ENCODE assay signal across 1 cellular context in genomic region chr1:209827384-209828261, GRCh38.
TF ChIP-seq lines count a peak whose summit lies in the region.

Gene UTP25 (plus strand): TSS chr1:209827972. CDS start chr1:209828064, 92 bp downstream.

TF ChIP-seq in HepG2, 621 proteins besides CTCF, POLR2A, EP300 and RAD21 (continued from another document and continues in another):
- peak; percentile 55; the same call in 1 of the 2 replicates for TF ChIP-seq FOXP4 (CRISPR knock-in tag; IDR thresholded peaks at IDR 0.05)
- TF ChIP-seq POGK (CRISPR knock-in tag; conservative IDR thresholded peaks at IDR 0.05) = peak; percentile 63; the same call in 1 of the 2 replicates
- TF ChIP-seq TOPORS (CRISPR knock-in tag; IDR thresholded peaks at IDR 0.05) = no peak
- peak; percentile 79; the same call in 1 of the 2 replicates for TF ChIP-seq MIER3 (CRISPR knock-in tag; IDR thresholded peaks at IDR 0.05; ENCODE audit: borderline replicate concordance)
- TF ChIP-seq ISX (CRISPR knock-in tag; conservative IDR thresholded peaks at IDR 0.05) = no peak
- TF ChIP-seq ZNF446 (CRISPR knock-in tag; IDR thresholded peaks at IDR 0.05) = no peak
- no peak for TF ChIP-seq ZC3H4 (CRISPR knock-in tag; IDR thresholded peaks at IDR 0.05; ENCODE audit: borderline replicate concordance)
- TF ChIP-seq DZIP1 (CRISPR knock-in tag; IDR thresholded peaks at IDR 0.05) = no peak
- peak; percentile 97 for TF ChIP-seq HBP1 (CRISPR knock-in tag; IDR thresholded peaks at IDR 0.05; ENCODE audit: low read depth)
- no peak for TF ChIP-seq ZNF724P (CRISPR knock-in tag; IDR thresholded peaks at IDR 0.05; ENCODE audit: borderline replicate concordance)
- no peak for TF ChIP-seq ELK4 (CRISPR knock-in tag; IDR thresholded peaks at IDR 0.05; ENCODE audit: borderline replicate concordance)
- no peak for TF ChIP-seq HNF1A (IDR thresholded peaks at IDR 0.05; ENCODE audit: low read depth)
- peak; percentile 72; the same call in 1 of the 2 replicates for TF ChIP-seq HNF1A (CRISPR knock-in tag; IDR thresholded peaks at IDR 0.05; ENCODE audit: borderline replicate concordance)
- peak; percentile 54 for TF ChIP-seq NCOA2 (CRISPR knock-in tag; IDR thresholded peaks at IDR 0.05)
- no peak for TF ChIP-seq THYN1 (CRISPR knock-in tag; IDR thresholded peaks at IDR 0.05; ENCODE audit: borderline replicate concordance, low read depth)
- 0 out of 2 replicates have a peak, but pooled peaks have one; percentile 71 for TF ChIP-seq ZNF343 (CRISPR knock-in tag; IDR thresholded peaks at IDR 0.05)
- TF ChIP-seq TBL1XR1 (IDR thresholded peaks at IDR 0.05; ENCODE audit: borderline replicate concordance, low read length, partially characterized antibody) = no peak
- TF ChIP-seq ZBTB42 (CRISPR knock-in tag; IDR thresholded peaks at IDR 0.05) = 0 out of 2 replicates have a peak, but pooled peaks have one; percentile 74
- TF ChIP-seq ZNF451 (CRISPR knock-in tag; IDR thresholded peaks at IDR 0.05) = 0 out of 2 replicates have a peak, but pooled peaks have one; percentile 13
- peak; percentile 37; the same call in 1 of the 2 replicates for TF ChIP-seq ZNF652 (CRISPR knock-in tag; IDR thresholded peaks at IDR 0.05; ENCODE audit: borderline replicate concordance, low read depth)
- no peak for TF ChIP-seq MLLT10 (CRISPR knock-in tag; IDR thresholded peaks at IDR 0.05)
- TF ChIP-seq ARID3A (IDR thresholded peaks at IDR 0.05; ENCODE audit: low read depth, low read length) = no peak
- 0 out of 2 replicates have a peak, but pooled peaks have one; percentile 26 for TF ChIP-seq ZNF552 (CRISPR knock-in tag; IDR thresholded peaks at IDR 0.05; ENCODE audit: borderline replicate concordance)
- no peak for TF ChIP-seq AGO2 (optimal IDR thresholded peaks at IDR 0.05; ENCODE audit: low read depth, low read length)
- TF ChIP-seq HNF4A (CRISPR knock-in tag; IDR thresholded peaks at IDR 0.05) = no peak
- no peak for TF ChIP-seq ZNF143 (CRISPR knock-in tag; IDR thresholded peaks at IDR 0.05)
- TF ChIP-seq ZNF788 (CRISPR knock-in tag; IDR thresholded peaks at IDR 0.05; ENCODE audit: borderline replicate concordance) = peak; percentile 92; the same call in 1 of the 2 replicates
- TF ChIP-seq USF2 (IDR thresholded peaks at IDR 0.05; ENCODE audit: low read depth, low read length) = peak; percentile 50; the same call in 1 of the 2 replicates
- peak; percentile 80; the same call in 1 of the 2 replicates for TF ChIP-seq USF2 (CRISPR knock-in tag; IDR thresholded peaks at IDR 0.05; ENCODE audit: borderline replicate concordance)
- TF ChIP-seq DBP (CRISPR knock-in tag; IDR thresholded peaks at IDR 0.05; ENCODE audit: not compliant biosample characterization) = no peak
- peak; percentile 70 for TF ChIP-seq GATAD2A (CRISPR knock-in tag; IDR thresholded peaks at IDR 0.05)
- TF ChIP-seq AFF4 (CRISPR knock-in tag; IDR thresholded peaks at IDR 0.05) = no peak
- no peak for TF ChIP-seq NAIF1 (CRISPR knock-in tag; IDR thresholded peaks at IDR 0.05; ENCODE audit: borderline replicate concordance)
